Comparison of ENCODE assay signal across 8 cellular contexts in the genomic region with DNA sequence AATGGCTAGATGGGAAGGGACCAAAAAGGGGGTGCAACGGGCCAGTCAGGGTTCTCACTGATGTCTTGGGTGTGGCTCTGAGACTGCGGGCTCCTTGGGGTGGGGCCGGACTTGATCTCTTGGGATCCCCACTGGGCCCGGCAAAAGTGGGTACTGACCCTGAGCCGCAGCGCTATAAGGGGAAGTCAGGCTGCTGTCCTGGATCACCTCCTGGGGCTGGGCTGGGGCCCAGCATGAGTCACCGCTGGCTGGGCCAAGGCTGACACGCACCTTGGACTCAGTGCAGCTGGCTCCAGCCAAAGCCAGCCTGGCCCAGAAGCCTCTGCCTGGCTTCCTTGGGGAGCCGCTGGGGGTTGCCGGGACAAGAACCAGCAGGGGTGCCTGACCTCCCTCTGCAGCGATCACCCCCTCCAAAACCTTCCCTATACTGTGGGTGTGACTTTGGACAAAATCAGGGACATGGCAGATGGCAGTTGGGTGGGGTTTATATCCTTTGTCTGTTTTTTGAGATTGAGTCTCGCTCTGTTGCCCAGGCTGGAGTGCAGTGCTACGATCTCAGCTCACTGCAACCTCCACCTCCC. TPM values are rescaled to one million over a fixed set of nuclear protein-coding genes. Genes with fewer than 3 reads are reported as not detected.
A peak's percentile ranks its signal among the peaks of the same experiment; 100 is the strongest.
DNase-seq lines count a peak whose midpoint lies in the region; ATAC-seq and TF ChIP-seq lines count a peak whose summit lies in the region.

No MANE protein-coding gene starts in this region.

- H3K27ac ChIP-seq in right lobe of liver = peak overlapping the region; percentile 70 to 91 (median 82)
- peak overlapping the region; percentile 20 for H3K27ac ChIP-seq in thymus (ENCODE audit: low read depth)

- WGBS in right lobe of liver (ENCODE audit: insufficient coverage, low coverage, low lambda C conversion rate, missing lambda C conversion rate) = 5% methylated on average over 4 of the region's 13 CpGs
- 93% methylated on average over 13 of the region's 13 CpGs for WGBS in thymus

- no peaks in the 10 kb centered on the region for H3K27me3 ChIP-seq in right lobe of liver
- H3K27me3 ChIP-seq in thymus (ENCODE audit: control insufficient read depth, insufficient read depth) = no peaks in the 10 kb centered on the region

- DNase-seq in ELF-1 (ENCODE audit: low read depth, low spot score) (peak; percentile 67), NOMO-1 (lab: John Stamatoyannopoulos, UW; ENCODE audit: unreplicated experiment in 2 of 2) (peak; percentile 72 to 75), cerebellar cortex (ENCODE audit: low spot score) (peak; percentile 70), right lobe of liver (peak; percentile 89 to 94 (median 93)), NCI-H2227 (lab: John Stamatoyannopoulos, UW; ENCODE audit: unreplicated experiment) (no peak)
- no peak for DNase-seq in activated CD8-positive, alpha-beta memory T cell treated with anti-CD3 and anti-CD28 coated beads for 24 hours

- no peaks in the 10 kb centered on the region for H3K9me3 ChIP-seq in right lobe of liver
- no peaks in the 10 kb centered on the region for H3K9me3 ChIP-seq in thymus (ENCODE audit: control insufficient read depth)

- TF ChIP-seq POLR2A in right lobe of liver (IDR thresholded peaks at IDR 0.05) = no peak

- H3K36me3 ChIP-seq in right lobe of liver (peaks cover 0 to 8% (median 0%) of the 10 kb centered on the region in 4 donors), thymus (ENCODE audit: control insufficient read depth, insufficient read depth) (peaks cover 20% of the 10 kb centered on the region)

- H3K4me3 ChIP-seq in right lobe of liver (peak overlapping the region in 2 of 3 donors; percentile 2 to 10), thymus (ENCODE audit: low read length) (no peak overlapping the region)

- no peak for TF ChIP-seq CTCF in right lobe of liver (IDR thresholded peaks at IDR 0.05)

- H3K4me1 ChIP-seq in right lobe of liver = peaks cover 0 to 53% (median 23%) of the 10 kb centered on the region in 4 donors
- peaks cover 3% of the 10 kb centered on the region for H3K4me1 ChIP-seq in thymus (ENCODE audit: control insufficient read depth, insufficient read depth, low read length)

- ATAC-seq in right lobe of liver (peak; percentile 78 to 89 (median 80)), GM19328 (IDR thresholded peaks at IDR 0.05; ENCODE audit: unreplicated experiment) (no peak)

- intact Hi-C loops in right lobe of liver (cut with DNase I) = loop anchor here (5.0 to 10.0 kb wide), 2 partner anchors 47 to 140 kb away; a partner anchor contains a TSS

RNA-seq across cellular contexts. Expression of a gene that starts 0.6 kb away (rescaled TPM):
- total RNA-seq in right lobe of liver = 1 to 10 TPM in 5 of 6 experiments, under 1 TPM in 1; 0.82 to 5.3 (median 2.5) TPM
- polyA plus RNA-seq in thymus = 5.0 TPM

RNA-seq across cellular contexts. Expression of a gene that starts 6.6 kb away (rescaled TPM):
- total RNA-seq in right lobe of liver = 100 to 1,000 TPM in 4 of 6 experiments, 10 to 100 TPM in 2; 29.3 to 188 (median 134) TPM
- polyA plus RNA-seq in thymus = 88.3 TPM

RNA-seq across cellular contexts. Expression of a gene that starts 48.0 kb away (rescaled TPM):
- 100 to 1,000 TPM in 2 of 6 experiments, 10 to 100 TPM in 4; 37.6 to 139 (median 47.3) TPM for total RNA-seq in right lobe of liver
- 147 TPM for polyA plus RNA-seq in thymus

RNA-seq across cellular contexts. Expression of a gene that starts 48.6 kb away (rescaled TPM):
- 1 to 10 TPM in 1 of 6 experiments, under 1 TPM in 5; 0.25 to 1.1 (median 0.57) TPM for total RNA-seq in right lobe of liver
- 0.34 TPM for polyA plus RNA-seq in thymus

Comparison
In these comparisons a context has a peak if more than half of its experiments do, and no peak if none do; other contexts are left out.
1. DNase-seq: peak in ELF-1 (single experiment), NOMO-1 (2 of 2), cerebellar cortex (single experiment) and right lobe of liver (3 of 3); none in NCI-H2227 (single experiment) and activated CD8-positive, alpha-beta memory T cell treated with anti-CD3 and anti-CD28 coated beads for 24 hours (single experiment).